16 cellular contexts compared by ENCODE assay signal in the genomic region with DNA sequence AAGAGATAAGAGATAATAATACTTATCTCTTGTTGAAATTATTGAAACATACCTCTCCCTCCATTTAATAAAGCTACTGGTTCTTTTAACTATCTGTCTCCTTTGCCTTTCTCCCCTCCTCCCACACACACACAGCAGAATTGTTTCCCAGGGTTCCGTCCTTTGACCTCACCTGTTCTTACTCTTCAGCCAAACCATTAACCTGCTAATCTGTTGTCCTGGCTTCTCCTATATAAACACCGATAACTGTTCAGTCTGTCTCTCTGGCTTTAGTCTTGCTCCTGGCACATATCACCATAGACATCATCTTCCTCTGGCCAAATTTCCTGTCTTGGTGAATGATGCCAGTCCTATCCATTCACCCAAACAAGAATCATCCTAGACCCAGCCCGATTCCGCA. TPM values are rescaled to one million over a fixed set of nuclear protein-coding genes. Genes with fewer than 3 reads are reported as not detected.
A peak's percentile ranks its signal among the peaks of the same experiment; 100 is the strongest.
DNase-seq lines count a peak whose midpoint lies in the region; ATAC-seq, FAIRE-seq and TF ChIP-seq lines count a peak whose summit lies in the region.
"Had no signal": no experiment of that assay in that cellular context is flagged by ENCODE, and none has a peak within 500 bp of the region (broad histone marks: within the 10 kb centered on the region; RNA-seq: fewer than 3 reads in every experiment).

No MANE protein-coding gene starts in this region.

- TF ChIP-seq EP300 in HepG2 (IDR thresholded peaks at IDR 0.05; ENCODE audit: low read depth in 2 of 2, low read length in 2 of 2) (no peak), HepG2 (CRISPR knock-in tag; IDR thresholded peaks at IDR 0.05; ENCODE audit: borderline replicate concordance) (no peak)

- 61% methylated on average over 4 of the region's 4 CpGs for WGBS in liver
- WGBS in HepG2 (ENCODE audit: low lambda C conversion rate), result 96% methylated on average over 4 of the region's 4 CpGs

- POLR2A ChIA-PET in HepG2 (lab: Yijun Ruan, JAX), result no interaction called here

- no peaks in the 10 kb centered on the region for H4K20me1 ChIP-seq in HepG2 (ENCODE audit: insufficient read depth, low read length)
- H4K20me1 ChIP-seq in neural progenitor cell (ENCODE audit: low read depth), result no peaks in the 10 kb centered on the region
- H4K20me1 ChIP-seq in GM23338 (replicated peaks; ENCODE audit: insufficient read depth), result no peaks in the 10 kb centered on the region

- TF ChIP-seq POLR2A in HepG2 (IDR thresholded peaks at IDR 0.05; ENCODE audit: insufficient read depth in 1 of 2, low read depth in 2 of 2, low read length in 2 of 2), result no peak

- H3K4me3 Mint-ChIP-seq in neural progenitor cell (no peak overlapping the region), GM23338 (no peak overlapping the region)
- H3K4me3 Mint-ChIP-seq: CD8-positive, alpha-beta T cell had no signal

- intact Hi-C loops in HepG2 (cut with micrococcal nuclease; ENCODE audit: unreplicated experiment), result no loop called here

- DNase-seq in HepG2 (ENCODE audit: low spot score) (no peak), left lobe of liver (ENCODE audit: low spot score) (peak; percentile 70), neural progenitor cell (ENCODE audit: low spot score) (no peak), GM23338 (ENCODE audit: low spot score) (no peak), NCI-H128 (lab: John Stamatoyannopoulos, UW; ENCODE audit: unreplicated experiment) (no peak)
- DNase-seq: 8988T; Calu3; CD8-positive, alpha-beta T cell; DMS79 treated with DMSO at 0.1 percent for 48 hours had no signal

- no peak for ATAC-seq in HepG2
- ATAC-seq in left lobe of liver, result peak; percentile 88
- ATAC-seq in GM23338, result no peak
- ATAC-seq in HG03378 (IDR thresholded peaks at IDR 0.05; ENCODE audit: unreplicated experiment), result no peak
- ATAC-seq: CD8-positive, alpha-beta T cell; GM12878 had no signal

- no peak for FAIRE-seq in HepG2 (lab: Jason Lieb, UNC)
- FAIRE-seq: GM12878 had no signal

- H3K9me2 ChIP-seq in GM23338 (ENCODE audit: insufficient read depth), result no peaks in the 10 kb centered on the region

- TF ChIP-seq CTCF in liver (IDR thresholded peaks at IDR 0.05; ENCODE audit: low read depth, low read length, missing input control), result no peak
- TF ChIP-seq CTCF in HepG2 (CRISPR knock-in tag; IDR thresholded peaks at IDR 0.05), result no peak
- TF ChIP-seq CTCF in neural progenitor cell (IDR thresholded peaks at IDR 0.05), result no peak
- no peak for TF ChIP-seq CTCF in GM23338 (conservative IDR thresholded peaks at IDR 0.05; ENCODE audit: low read depth in 2 of 2)

- in situ Hi-C loops in HepG2 (cut with HindIII; ENCODE audit: extremely low pct_ligation_motif_present, low pct_unique_long_range_greater_than_20kb), result no loop called here

- H3K4me2 ChIP-seq in HepG2 (ENCODE audit: low read depth, low read length) (no peak overlapping the region), neural progenitor cell (no peak overlapping the region), GM23338 (no peak overlapping the region)

- H3K79me2 ChIP-seq in HepG2 (ENCODE audit: insufficient read depth, low read length), result no peaks in the 10 kb centered on the region
- no peaks in the 10 kb centered on the region for H3K79me2 ChIP-seq in neural progenitor cell (ENCODE audit: low read depth)
- H3K79me2 ChIP-seq in GM23338 (replicated peaks; ENCODE audit: insufficient read depth), result no peaks in the 10 kb centered on the region

- H3K27me3 Mint-ChIP-seq in neural progenitor cell (ENCODE audit: insufficient read depth, low read depth), result no peaks in the 10 kb centered on the region
- H3K27me3 Mint-ChIP-seq in GM23338 (ENCODE audit: insufficient read depth, low read depth, poor library complexity), result no peaks in the 10 kb centered on the region

- H3K27ac ChIP-seq in liver (ENCODE audit: low read depth in 1 of 2, low read length in 2 of 2) (peak overlapping the region in 1 of 2 donors; percentile 9), HepG2 (ENCODE audit: extremely low read length, insufficient read depth, low read length) (no peak overlapping the region), neural progenitor cell (no peak overlapping the region), GM23338 (ENCODE audit: low read depth) (no peak overlapping the region)
- H3K27ac ChIP-seq: BLaER1 had no signal

- no TSS peak for BruUV-seq in HepG2 (replicated peaks; lab: Mats Ljungman, UMichigan)

- H3K4me3 ChIP-seq in liver (ENCODE audit: low read depth in 1 of 3, low read length in 3 of 3) (no peak overlapping the region), HepG2 (replicated peaks in 1 of 3; ENCODE audit: insufficient read depth in 1 of 3, low read depth in 2 of 3, low read length in 3 of 3) (no peak overlapping the region), neural progenitor cell (no peak overlapping the region), GM23338 (no peak overlapping the region)
- H3K4me3 ChIP-seq: BLaER1, GM12878, HAP-1 had no signal

- peaks cover 0 to 2% (median 0%) of the 10 kb centered on the region in 4 donors for H3K36me3 ChIP-seq in liver (ENCODE audit: control insufficient read depth in 4 of 4, insufficient read depth in 3 of 4, low read depth in 1 of 4, low read length in 3 of 4)
- H3K36me3 ChIP-seq in HepG2 (replicated peaks in 1 of 2; ENCODE audit: control insufficient read depth in 1 of 2, insufficient read depth in 2 of 2, low read length in 2 of 2), result peaks cover 0 to 11% of the 10 kb centered on the region in 2 experiments; a peak in 2 of 5 replicates
- H3K36me3 ChIP-seq in neural progenitor cell, result no peaks in the 10 kb centered on the region
- no peaks in the 10 kb centered on the region for H3K36me3 ChIP-seq in GM23338 (ENCODE audit: insufficient read depth)

- H3K9me3 Mint-ChIP-seq in neural progenitor cell (no peaks in the 10 kb centered on the region), GM23338 (no peaks in the 10 kb centered on the region)
- H3K9me3 Mint-ChIP-seq: CD8-positive, alpha-beta T cell had no signal

- H3K9me3 ChIP-seq in liver (ENCODE audit: control insufficient read depth in 4 of 4, low read length in 3 of 4) (no peaks in the 10 kb centered on the region), HepG2 (ENCODE audit: low read length) (no peaks in the 10 kb centered on the region), neural progenitor cell (ENCODE audit: low read depth) (no peaks in the 10 kb centered on the region)
- H3K9me3 ChIP-seq: HAP-1 had no signal

- no peak overlapping the region for H2AFZ ChIP-seq in HepG2 (ENCODE audit: low read length)
- no peak overlapping the region for H2AFZ ChIP-seq in neural progenitor cell (replicated peaks)
- no peak overlapping the region for H2AFZ ChIP-seq in GM23338

- peak; percentile 35 to 48 for TF ChIP-seq RAD21 in liver (IDR thresholded peaks at IDR 0.05)
- TF ChIP-seq RAD21 in HepG2 (CRISPR knock-in tag; IDR thresholded peaks at IDR 0.05), result no peak

- peaks cover 14 to 49% (median 42%) of the 10 kb centered on the region in 4 donors for H3K4me1 ChIP-seq in liver (ENCODE audit: control insufficient read depth in 4 of 4, insufficient read depth in 4 of 4, low read length in 3 of 4)
- H3K4me1 ChIP-seq in HepG2 (ENCODE audit: insufficient read depth, low read length), result peaks cover 17% of the 10 kb centered on the region
- no peaks in the 10 kb centered on the region for H3K4me1 ChIP-seq in neural progenitor cell
- no peaks in the 10 kb centered on the region for H3K4me1 ChIP-seq in GM23338 (ENCODE audit: insufficient read depth)
- H3K4me1 ChIP-seq: HAP-1 had no signal

- H3K9ac ChIP-seq in liver (ENCODE audit: low read depth in 1 of 2, low read length in 2 of 2) (no peak overlapping the region), HepG2 (ENCODE audit: insufficient read depth, low read depth, low read length) (no peak overlapping the region), neural progenitor cell (no peak overlapping the region)
- H3K9ac ChIP-seq: BLaER1 had no signal

- H3K27me3 ChIP-seq in liver (ENCODE audit: control insufficient read depth in 4 of 4, insufficient read depth in 4 of 4, low read length in 3 of 4) (no peaks in the 10 kb centered on the region), HepG2 (ENCODE audit: control insufficient read depth in 1 of 2, insufficient read depth in 2 of 2, low read length in 2 of 2) (no peaks in the 10 kb centered on the region), neural progenitor cell (peaks cover 9% of the 10 kb centered on the region), GM23338 (ENCODE audit: insufficient read depth) (peaks cover 18% of the 10 kb centered on the region)
- H3K27me3 ChIP-seq: BLaER1 had no signal

- H3K36me3 Mint-ChIP-seq in neural progenitor cell, result peaks cover 11% of the 10 kb centered on the region
- no peaks in the 10 kb centered on the region; the same call in 1 of the 3 replicates for H3K36me3 Mint-ChIP-seq in GM23338 (ENCODE audit: low read depth)
- H3K36me3 Mint-ChIP-seq: CD8-positive, alpha-beta T cell had no signal

- no peaks in the 10 kb centered on the region for H3K4me1 Mint-ChIP-seq in neural progenitor cell
- no peaks in the 10 kb centered on the region for H3K4me1 Mint-ChIP-seq in GM23338

- H3K27ac Mint-ChIP-seq in neural progenitor cell (peak overlapping the region; percentile 22), GM23338 (no peak overlapping the region)
- H3K27ac Mint-ChIP-seq: CD8-positive, alpha-beta T cell had no signal

- H3F3A ChIP-seq in neural progenitor cell (ENCODE audit: low read depth) (no peaks in the 10 kb centered on the region), GM23338 (replicated peaks; ENCODE audit: low read depth) (no peaks in the 10 kb centered on the region)

- CTCF ChIA-PET in HepG2 (lab: Yijun Ruan, JAX; ENCODE audit: low intra/inter-chr PET ratio, low total read pairs), result no interaction called here

RNA-seq across cellular contexts. Expression of a gene that starts 7.7 kb away (rescaled TPM):
- total RNA-seq in liver (10 to 100 TPM; 43.3 to 59.8 TPM), HepG2 (2016; rRNA removed; fragmentation: Illumina TruSeq; extraction: Trizol) (35.4 and 39.6 TPM in 2 replicates), left lobe of liver (45.1 TPM), neural progenitor cell (ENCODE audit: low replicate concordance) (3.6 and 5.5 TPM in 2 replicates)
- polyA plus RNA-seq in liver (10 to 100 TPM; 10.5 to 36.2 TPM), HepG2 (2011; rRNA removed) (27.8 and 31.6 TPM in 2 replicates), GM23338 (2016; fragmentation: Nextera tagmentation; extraction: Ambion mirVana) (13.4 and 15.7 TPM in 2 replicates)
- total RNA-seq in HepG2 (2016; cell fraction: cytosol; rRNA removed; fragmentation: Illumina TruSeq; extraction: Trizol; ENCODE audit: low read depth), result 65.4 and 73.3 TPM in 2 replicates
- total RNA-seq in HepG2 (2016; cell fraction: insoluble cytoplasmic fraction; rRNA removed; fragmentation: Illumina TruSeq; extraction: Trizol), result 34.8 and 35.7 TPM in 2 replicates
- total RNA-seq in HepG2 (2016; cell fraction: membrane; rRNA removed; fragmentation: Illumina TruSeq; extraction: Trizol), result 29.2 and 34.2 TPM in 2 replicates
- total RNA-seq in HepG2 (2016; cell fraction: nucleus; rRNA removed; fragmentation: Illumina TruSeq; extraction: Trizol), result 34.5 and 45.0 TPM in 2 replicates
- 33.5 and 37.5 TPM in 2 replicates for polyA plus RNA-seq in HepG2 (2011; cell fraction: cytosol; rRNA removed)
- 28.1 and 35.6 TPM in 2 replicates for polyA plus RNA-seq in HepG2 (2011; cell fraction: nucleus; rRNA removed)
- polyA plus RNA-seq in HepG2 (2012), result 16.2 and 20.3 TPM in 2 replicates
- 4.4 and 6.7 TPM in 2 replicates for polyA plus RNA-seq in HepG2 (2016; cell fraction: cytosol; fragmentation: Illumina TruSeq; extraction: Trizol; ENCODE audit: low read depth)
- 31.3 and 33.4 TPM in 2 replicates for polyA plus RNA-seq in HepG2 (2016; cell fraction: insoluble cytoplasmic fraction; fragmentation: Illumina TruSeq; extraction: Trizol; ENCODE audit: low read depth)
- 11.0 and 11.2 TPM in 2 replicates for polyA plus RNA-seq in HepG2 (2016; cell fraction: membrane; fragmentation: Illumina TruSeq; extraction: Trizol; ENCODE audit: low read depth)
- polyA plus RNA-seq in HepG2 (2016; cell fraction: nucleus; fragmentation: Illumina TruSeq; extraction: Trizol; ENCODE audit: insufficient read depth, low read depth), result 31.1 and 35.1 TPM in 2 replicates
- polyA minus RNA-seq in HepG2 (2011; rRNA and poly(A)+ RNA removed; ENCODE audit: low replicate concordance), result 153 and 617 TPM in 2 replicates
- polyA minus RNA-seq in HepG2 (2011; cell fraction: cytosol; rRNA and poly(A)+ RNA removed), result 64.8 and 73.2 TPM in 2 replicates
- 85.0 and 93.4 TPM in 2 replicates for polyA minus RNA-seq in HepG2 (2011; cell fraction: nucleus; rRNA and poly(A)+ RNA removed)
- 8.8 and 10.0 TPM in 2 replicates for total RNA-seq in GM23338 (2014; rRNA removed; shearing (Covaris generic))

RNA-seq across cellular contexts. Expression of a gene that starts 56.0 kb away (rescaled TPM):
- under 1 TPM in 1 of 2 donors, not detected in 1; 0.28 TPM for total RNA-seq in liver
- polyA plus RNA-seq in liver, result under 1 TPM in 1 of 2 donors, not detected in 1; 0.49 TPM
- not detected in 2 replicates for total RNA-seq in HepG2 (2016; rRNA removed; fragmentation: Illumina TruSeq; extraction: Trizol)
- not detected in 2 replicates for total RNA-seq in HepG2 (2016; cell fraction: cytosol; rRNA removed; fragmentation: Illumina TruSeq; extraction: Trizol; ENCODE audit: low read depth)
- not detected in 2 replicates for total RNA-seq in HepG2 (2016; cell fraction: insoluble cytoplasmic fraction; rRNA removed; fragmentation: Illumina TruSeq; extraction: Trizol)
- total RNA-seq in HepG2 (2016; cell fraction: membrane; rRNA removed; fragmentation: Illumina TruSeq; extraction: Trizol), result not detected in 2 replicates
- not detected in 2 replicates for total RNA-seq in HepG2 (2016; cell fraction: nucleus; rRNA removed; fragmentation: Illumina TruSeq; extraction: Trizol)
- polyA plus RNA-seq in HepG2 (2011; rRNA removed), result not detected in 2 replicates
- polyA plus RNA-seq in HepG2 (2011; cell fraction: cytosol; rRNA removed), result not detected in 2 replicates
- not detected in 2 replicates for polyA plus RNA-seq in HepG2 (2011; cell fraction: nucleus; rRNA removed)
- polyA plus RNA-seq in HepG2 (2012), result 0.19 TPM in 1 of 2 replicates, not detected in the other
- not detected in 2 replicates for polyA plus RNA-seq in HepG2 (2016; cell fraction: cytosol; fragmentation: Illumina TruSeq; extraction: Trizol; ENCODE audit: low read depth)
- not detected in 2 replicates for polyA plus RNA-seq in HepG2 (2016; cell fraction: insoluble cytoplasmic fraction; fragmentation: Illumina TruSeq; extraction: Trizol; ENCODE audit: low read depth)
- not detected in 2 replicates for polyA plus RNA-seq in HepG2 (2016; cell fraction: membrane; fragmentation: Illumina TruSeq; extraction: Trizol; ENCODE audit: low read depth)
- not detected in 2 replicates for polyA plus RNA-seq in HepG2 (2016; cell fraction: nucleus; fragmentation: Illumina TruSeq; extraction: Trizol; ENCODE audit: insufficient read depth, low read depth)
- polyA minus RNA-seq in HepG2 (2011; rRNA and poly(A)+ RNA removed; ENCODE audit: low replicate concordance), result not detected in 2 replicates
- polyA minus RNA-seq in HepG2 (2011; cell fraction: cytosol; rRNA and poly(A)+ RNA removed), result not detected in 2 replicates
- polyA minus RNA-seq in HepG2 (2011; cell fraction: nucleus; rRNA and poly(A)+ RNA removed), result not detected in 2 replicates
- 0.25 TPM for total RNA-seq in left lobe of liver
- not detected in 2 replicates for total RNA-seq in neural progenitor cell (ENCODE audit: low replicate concordance)
- total RNA-seq in GM23338 (2014; rRNA removed; shearing (Covaris generic)), result not detected in 2 replicates
- polyA plus RNA-seq in GM23338 (2016; fragmentation: Nextera tagmentation; extraction: Ambion mirVana), result not detected in 2 replicates
- total RNA-seq: A673; Calu3; CD8-positive, alpha-beta T cell; HT-29 had no signal
